In the genomic region with DNA sequence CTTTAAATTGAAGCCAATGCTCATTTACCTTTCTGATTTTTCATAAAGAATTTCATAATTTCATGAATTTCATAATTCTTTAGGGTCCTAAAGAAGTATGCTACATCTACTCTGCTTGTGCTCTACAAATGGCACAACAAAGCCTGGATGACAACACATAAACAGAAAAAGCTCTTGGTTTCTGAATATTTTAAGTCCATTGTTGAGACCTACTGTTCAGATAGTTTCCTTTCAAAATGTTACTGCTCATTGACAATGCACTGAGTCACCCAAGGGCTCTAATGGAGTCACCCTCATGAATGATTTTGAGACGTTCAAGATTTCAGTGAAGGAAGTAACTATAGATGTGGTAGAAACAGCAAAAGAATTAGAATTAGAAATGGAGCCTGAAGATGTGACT, we compare ENCODE assay signal across 21 cellular contexts.
A peak's percentile ranks its signal among the peaks of the same experiment; 100 is the strongest.
DNase-seq lines count a peak whose midpoint lies in the region; TF ChIP-seq lines count a peak whose summit lies in the region.
"Had no signal": no experiment of that assay in that cellular context is flagged by ENCODE, and none has a peak within 500 bp of the region (broad histone marks: within the 10 kb centered on the region; RNA-seq: fewer than 3 reads in every experiment).

No MANE protein-coding gene starts in this region.

- no peaks in the 10 kb centered on the region for H4K20me1 ChIP-seq in hepatocyte (ENCODE audit: insufficient read depth, poor library complexity, severe bottlenecking)
- H4K20me1 ChIP-seq: BLaER1 had no signal

- H3K79me2 ChIP-seq in hepatocyte = no peaks in the 10 kb centered on the region

- peak; percentile 13 for DNase-seq in DMS53 (lab: John Stamatoyannopoulos, UW)
- DNase-seq in DMS53 treated with DMSO at 0.1 percent for 48 hours (lab: John Stamatoyannopoulos, UW; ENCODE audit: unreplicated experiment) = no peak
- no peak for DNase-seq in hepatocyte (ENCODE audit: low spot score)
- DNase-seq in activated CD4-positive, CD25-positive, alpha-beta regulatory T cell (lab: John Stamatoyannopoulos, UW) = no peak
- no peak for DNase-seq in NCI-H510A treated with DMSO at 0.1 percent for 48 hours (lab: John Stamatoyannopoulos, UW)
- DNase-seq: 8988T; ACHN; BE2C; C1 segment of cervical spinal cord; CD4-positive, alpha-beta memory T cell; CD4-positive, CD25-positive, alpha-beta regulatory T cell; CD8-positive, alpha-beta memory T cell; DMS 273 treated with DMSO at 0.1 percent for 48 hours; DMS153; DMS79; DND-41; EL; GDM1 had no signal

- H3K27me3 ChIP-seq in hepatocyte = no peaks in the 10 kb centered on the region
- H3K27me3 ChIP-seq: BE2C, BLaER1 had no signal

- WGBS in hepatocyte (ENCODE audit: low lambda C conversion rate, missing lambda C conversion rate) = 93% methylated on average over 1 of the region's 1 CpG

- H3K27ac ChIP-seq in 22Rv1 = peak overlapping the region; percentile 53
- H3K27ac ChIP-seq in VCaP = peak overlapping the region; percentile 44
- H3K27ac ChIP-seq in hepatocyte = no peak overlapping the region
- H3K27ac ChIP-seq: BLaER1 had no signal

- H3K36me3 ChIP-seq in hepatocyte (replicated peaks; ENCODE audit: insufficient read depth, low read depth) = no peaks in the 10 kb centered on the region
- H3K36me3 ChIP-seq: BE2C, BLaER1 had no signal

- no peak overlapping the region for H3K4me3 ChIP-seq in hepatocyte
- H3K4me3 ChIP-seq: BLaER1 had no signal

- H3K9me3 ChIP-seq in hepatocyte (ENCODE audit: low read depth) = peaks cover 6% of the 10 kb centered on the region
- H3K9me3 ChIP-seq: BE2C had no signal

- no peak overlapping the region for H2AFZ ChIP-seq in hepatocyte

- peaks cover 12% of the 10 kb centered on the region for H3K4me1 ChIP-seq in hepatocyte (ENCODE audit: insufficient read depth)
- H3K4me1 ChIP-seq: BE2C, BLaER1 had no signal

- H3K9me2 ChIP-seq in hepatocyte (replicated peaks; ENCODE audit: insufficient read depth) = no peaks in the 10 kb centered on the region

- TF ChIP-seq CTCF in 22Rv1 (IDR thresholded peaks at IDR 0.05) = no peak
- no peak for TF ChIP-seq CTCF in VCaP (conservative IDR thresholded peaks at IDR 0.05)
- TF ChIP-seq CTCF in hepatocyte (IDR thresholded peaks at IDR 0.05; ENCODE audit: poor library complexity) = no peak

- H3K4me2 ChIP-seq in hepatocyte = peak overlapping the region; percentile 4
- H3K4me2 ChIP-seq: BLaER1 had no signal
